17 cellular contexts compared by ENCODE assay signal in the genomic region with DNA sequence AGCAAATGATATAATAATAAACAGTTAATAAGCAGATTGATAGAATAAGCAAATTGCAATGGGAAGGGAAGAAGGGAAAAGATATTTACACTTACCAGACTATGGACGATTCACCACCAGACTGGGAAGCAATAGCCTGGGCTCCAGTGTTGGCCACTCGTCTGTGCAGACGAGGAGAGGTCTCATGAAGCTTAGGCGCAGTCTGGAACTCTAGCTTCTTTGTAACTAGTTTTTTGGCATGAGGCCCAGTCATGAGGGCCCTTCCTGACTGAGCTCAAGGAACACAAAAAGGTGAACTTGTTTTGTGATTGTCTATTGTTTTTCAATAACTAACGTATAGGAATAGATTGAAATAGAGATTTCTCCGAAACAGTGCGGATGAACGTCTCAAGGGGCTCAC.
DNase-seq lines count a peak whose midpoint lies in the region; ATAC-seq and TF ChIP-seq lines count a peak whose summit lies in the region.
"Had no signal": no experiment of that assay in that cellular context is flagged by ENCODE, and none has a peak within 500 bp of the region (broad histone marks: within the 10 kb centered on the region; RNA-seq: fewer than 3 reads in every experiment).

No MANE protein-coding gene starts in this region.

- TF ChIP-seq POLR2A in gastrocnemius medialis (IDR thresholded peaks at IDR 0.05): no peak

- TF ChIP-seq RAD21 in Ishikawa (IDR thresholded peaks at IDR 0.05; ENCODE audit: low read depth): no peak

- no peak overlapping the region for H3K27ac ChIP-seq in gastrocnemius medialis

- no peak for TF ChIP-seq EP300 in Ishikawa (IDR thresholded peaks at IDR 0.05; ENCODE audit: borderline replicate concordance)

- no peak overlapping the region for H3K4me3 ChIP-seq in gastrocnemius medialis

- H3K27me3 ChIP-seq in gastrocnemius medialis: no peaks in the 10 kb centered on the region

- H3K4me3 Mint-ChIP-seq in nephron: peak overlapping the region in 2 of 3 experiments; percentile 52 to 58
- H3K4me3 Mint-ChIP-seq in stimulated activated naive B cell treated with anti-CD40 and anti-IgM and Interleukin-4, amounts not matched to agents 10 μg/mL and 1 μg/mL and 100 μg/mL, for 72 hours: no peak overlapping the region
- H3K4me3 Mint-ChIP-seq: brain; T-helper 1 cell treated with Interleukin-12 subunit alpha and Interleukin-12 subunit beta and Interleukin-4 antibody, amounts not matched to agents 30 μg/mL and 1 μg/mL, for 36 hours had no signal

- H3K36me3 Mint-ChIP-seq in nephron (ENCODE audit: low read depth): no peaks in the 10 kb centered on the region
- no peaks in the 10 kb centered on the region for H3K36me3 Mint-ChIP-seq in stimulated activated naive B cell treated with anti-CD40 and anti-IgM and Interleukin-4, amounts not matched to agents 10 μg/mL and 1 μg/mL and 100 μg/mL, for 72 hours
- H3K36me3 Mint-ChIP-seq: activated naive CD4-positive, alpha-beta T cell treated with anti-CD3 and anti-CD28 coated beads, Interleukin-2, amount 50 U/mL, for 72 hours; brain had no signal

- no peaks in the 10 kb centered on the region for H3K9me3 Mint-ChIP-seq in nephron
- H3K9me3 Mint-ChIP-seq in stimulated activated naive B cell treated with anti-CD40 and anti-IgM and Interleukin-4, amounts not matched to agents 10 μg/mL and 1 μg/mL and 100 μg/mL, for 72 hours: no peaks in the 10 kb centered on the region
- H3K9me3 Mint-ChIP-seq: activated naive CD4-positive, alpha-beta T cell treated with anti-CD3 and anti-CD28 coated beads, Interleukin-2, amount 50 U/mL, for 72 hours; brain; T-helper 1 cell treated with Interleukin-12 subunit alpha and Interleukin-12 subunit beta and Interleukin-4 antibody, amounts not matched to agents 30 μg/mL and 1 μg/mL, for 36 hours had no signal

- DNase-seq in Caki2 (ENCODE audit: low read depth): peak; percentile 61
- DNase-seq in dermis blood vessel endothelial cell: peak; percentile 80
- DNase-seq in cerebellar nuclear complex (lab: John Stamatoyannopoulos, UW): no peak
- no peak for DNase-seq in HPDE6-E6E7 (ENCODE audit: extremely low spot score)
- no peak for DNase-seq in stimulated activated naive B cell treated with anti-CD40 and anti-IgM and Interleukin-4, amounts not matched to agents 10 μg/mL and 1 μg/mL and 100 μg/mL, for 72 hours
- DNase-seq in gastrocnemius medialis: no peak
- DNase-seq: activated CD4-positive, CD25-positive, alpha-beta regulatory T cell; cortex of kidney; occipital lobe; SHP77 treated with DMSO at 0.1 percent for 48 hours; stimulated activated CD4-positive, alpha-beta T cell treated with anti-CD3 and anti-CD28 coated beads, Interleukin-4, amount 100 ng/mL, for 24 hours; substantia nigra had no signal

- no peaks in the 10 kb centered on the region for H3K4me1 Mint-ChIP-seq in nephron
- no peaks in the 10 kb centered on the region for H3K4me1 Mint-ChIP-seq in stimulated activated naive B cell treated with anti-CD40 and anti-IgM and Interleukin-4, amounts not matched to agents 10 μg/mL and 1 μg/mL and 100 μg/mL, for 72 hours

- no peaks in the 10 kb centered on the region for H3K36me3 ChIP-seq in gastrocnemius medialis

- H3K4me1 ChIP-seq in gastrocnemius medialis: no peaks in the 10 kb centered on the region

- peak overlapping the region; percentile 64 to 95 (median 90) for H3K27ac Mint-ChIP-seq in nephron
- H3K27ac Mint-ChIP-seq in stimulated activated naive B cell treated with anti-CD40 and anti-IgM and Interleukin-4, amounts not matched to agents 10 μg/mL and 1 μg/mL and 100 μg/mL, for 72 hours: no peak overlapping the region
- H3K27ac Mint-ChIP-seq: activated naive CD4-positive, alpha-beta T cell treated with anti-CD3 and anti-CD28 coated beads, Interleukin-2, amount 50 U/mL, for 72 hours; brain; T-helper 1 cell treated with Interleukin-12 subunit alpha and Interleukin-12 subunit beta and Interleukin-4 antibody, amounts not matched to agents 30 μg/mL and 1 μg/mL, for 36 hours had no signal

- in situ Hi-C loops in Caki2 (cut with HindIII; ENCODE audit: low pct_unique_long_range_greater_than_20kb, low sequenced_read_pairs): no loop called here
- in situ Hi-C loops in gastrocnemius medialis (cut with MboI; ENCODE audit: low sequenced_read_pairs in 4 of 4): no loop called here

- TF ChIP-seq CTCF in nephron (IDR thresholded peaks at IDR 0.05; ENCODE audit: unreplicated experiment in 3 of 3): no peak
- no peak for TF ChIP-seq CTCF in gastrocnemius medialis (IDR thresholded peaks at IDR 0.05 in 4 of 5, conservative IDR thresholded peaks at IDR 0.05 in 1 of 5)

- no peak for ATAC-seq in stimulated activated naive B cell treated with anti-CD40 and anti-IgM and Interleukin-4, amounts not matched to agents 10 μg/mL and 1 μg/mL and 100 μg/mL, for 72 hours (replicated peaks)
- no peak for ATAC-seq in gastrocnemius medialis
- ATAC-seq: activated naive CD4-positive, alpha-beta T cell treated with anti-CD3 and anti-CD28 coated beads, Interleukin-2, amount 50 U/mL, for 72 hours had no signal

- H3K27me3 Mint-ChIP-seq in nephron (ENCODE audit: low read depth): no peaks in the 10 kb centered on the region
- peaks cover 6 to 7% of the 10 kb centered on the region in 2 donors for H3K27me3 Mint-ChIP-seq in stimulated activated naive B cell treated with anti-CD40 and anti-IgM and Interleukin-4, amounts not matched to agents 10 μg/mL and 1 μg/mL and 100 μg/mL, for 72 hours

- intact Hi-C loops in gastrocnemius medialis (cut with DNase I; ENCODE audit: low total_unique reads): no loop called here

- H3K9me3 ChIP-seq in gastrocnemius medialis: no peaks in the 10 kb centered on the region

TF ChIP-seq in Ishikawa, 13 proteins besides CTCF, POLR2A, EP300 and RAD21:
- TF ChIP-seq TCF12 (IDR thresholded peaks at IDR 0.05; ENCODE audit: low read depth) (no peak), NFIC (IDR thresholded peaks at IDR 0.05) (0 out of 2 replicates have a peak, but pooled peaks have one; percentile 12)

Comparison
In these comparisons a context has a peak if more than half of its experiments do, and no peak if none do; other contexts are left out.
1. DNase-seq: peak in Caki2 (single experiment) and dermis blood vessel endothelial cell (single experiment); none in cerebellar nuclear complex (0 of 2), HPDE6-E6E7 (single experiment), stimulated activated naive B cell treated with anti-CD40 and anti-IgM and Interleukin-4, amounts not matched to agents 10 μg/mL and 1 μg/mL and 100 μg/mL, for 72 hours (single experiment) and gastrocnemius medialis (0 of 2).
2. H3K4me3 Mint-ChIP-seq: peak in nephron (2 of 3); none in stimulated activated naive B cell treated with anti-CD40 and anti-IgM and Interleukin-4, amounts not matched to agents 10 μg/mL and 1 μg/mL and 100 μg/mL, for 72 hours (0 of 2).